In the genomic region with DNA sequence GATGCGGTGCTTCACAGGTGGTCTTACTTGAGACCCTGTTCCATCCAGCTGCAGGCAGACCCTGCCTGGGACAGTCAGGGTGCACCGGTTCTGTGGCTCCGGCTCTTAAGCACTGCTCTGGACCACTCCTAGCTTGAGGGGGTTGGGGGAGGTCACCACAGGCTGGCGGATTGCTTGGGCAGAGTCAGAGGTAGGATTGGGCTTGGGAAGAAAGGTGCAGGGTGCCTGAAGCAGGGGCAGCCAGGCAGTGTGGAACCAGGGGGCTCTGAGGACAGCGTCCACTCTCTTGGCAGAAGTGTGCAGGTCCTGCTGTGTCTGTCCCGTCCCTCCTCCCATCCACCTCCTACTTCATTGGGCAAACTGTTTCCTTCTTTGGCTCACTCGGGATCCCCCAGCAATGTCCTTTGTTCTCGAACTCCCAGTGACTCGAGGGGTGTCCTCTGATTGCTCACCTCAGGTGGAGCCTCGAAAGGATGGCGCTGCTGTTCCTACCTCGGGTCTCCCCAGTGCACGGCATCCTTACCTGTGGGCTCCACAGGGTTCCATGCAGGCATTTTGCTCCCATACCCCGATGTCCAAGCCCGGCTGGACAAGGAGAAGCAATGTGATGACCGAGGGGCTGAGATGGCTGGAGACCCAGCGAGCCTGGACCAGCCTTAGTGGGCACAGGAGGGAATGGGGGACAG, we compare ENCODE assay signal across 1 cellular context.
TF ChIP-seq lines count a peak whose summit lies in the region.

No MANE protein-coding gene starts in this region.

TF ChIP-seq in HCT116, 20 proteins besides CTCF, POLR2A, EP300 and RAD21 (continued from another document):
- TF ChIP-seq, protein P1, sequence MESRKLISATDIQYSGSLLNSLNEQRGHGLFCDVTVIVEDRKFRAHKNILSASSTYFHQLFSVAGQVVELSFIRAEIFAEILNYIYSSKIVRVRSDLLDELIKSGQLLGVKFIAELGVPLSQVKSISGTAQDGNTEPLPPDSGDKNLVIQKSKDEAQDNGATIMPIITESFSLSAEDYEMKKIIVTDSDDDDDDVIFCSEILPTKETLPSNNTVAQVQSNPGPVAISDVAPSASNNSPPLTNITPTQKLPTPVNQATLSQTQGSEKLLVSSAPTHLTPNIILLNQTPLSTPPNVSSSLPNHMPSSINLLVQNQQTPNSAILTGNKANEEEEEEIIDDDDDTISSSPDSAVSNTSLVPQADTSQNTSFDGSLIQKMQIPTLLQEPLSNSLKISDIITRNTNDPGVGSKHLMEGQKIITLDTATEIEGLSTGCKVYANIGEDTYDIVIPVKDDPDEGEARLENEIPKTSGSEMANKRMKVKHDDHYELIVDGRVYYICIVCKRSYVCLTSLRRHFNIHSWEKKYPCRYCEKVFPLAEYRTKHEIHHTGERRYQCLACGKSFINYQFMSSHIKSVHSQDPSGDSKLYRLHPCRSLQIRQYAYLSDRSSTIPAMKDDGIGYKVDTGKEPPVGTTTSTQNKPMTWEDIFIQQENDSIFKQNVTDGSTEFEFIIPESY (IDR thresholded peaks at IDR 0.05; ENCODE audit: extremely low read depth, insufficient replicate concordance, low read length): no peak
- TF ChIP-seq FOSL1 (IDR thresholded peaks at IDR 0.05; ENCODE audit: low read depth) (no peak), CBX3 (IDR thresholded peaks at IDR 0.05; ENCODE audit: low read depth) (no peak), SP1 (IDR thresholded peaks at IDR 0.05; ENCODE audit: low read depth) (no peak), POLR2AphosphoS5 (IDR thresholded peaks at IDR 0.05; ENCODE audit: low read depth, low read length) (no peak), ZNF274 (IDR thresholded peaks at IDR 0.05; ENCODE audit: low read depth, low read length) (no peak), EGR1 (IDR thresholded peaks at IDR 0.05; ENCODE audit: low read depth) (no peak), EZH2 (IDR thresholded peaks at IDR 0.05) (no peak), ELF1 (IDR thresholded peaks at IDR 0.05; ENCODE audit: borderline replicate concordance, low read depth) (no peak), SIN3A (IDR thresholded peaks at IDR 0.05; ENCODE audit: low read depth) (no peak)
- TF ChIP-seq, protein P2, sequence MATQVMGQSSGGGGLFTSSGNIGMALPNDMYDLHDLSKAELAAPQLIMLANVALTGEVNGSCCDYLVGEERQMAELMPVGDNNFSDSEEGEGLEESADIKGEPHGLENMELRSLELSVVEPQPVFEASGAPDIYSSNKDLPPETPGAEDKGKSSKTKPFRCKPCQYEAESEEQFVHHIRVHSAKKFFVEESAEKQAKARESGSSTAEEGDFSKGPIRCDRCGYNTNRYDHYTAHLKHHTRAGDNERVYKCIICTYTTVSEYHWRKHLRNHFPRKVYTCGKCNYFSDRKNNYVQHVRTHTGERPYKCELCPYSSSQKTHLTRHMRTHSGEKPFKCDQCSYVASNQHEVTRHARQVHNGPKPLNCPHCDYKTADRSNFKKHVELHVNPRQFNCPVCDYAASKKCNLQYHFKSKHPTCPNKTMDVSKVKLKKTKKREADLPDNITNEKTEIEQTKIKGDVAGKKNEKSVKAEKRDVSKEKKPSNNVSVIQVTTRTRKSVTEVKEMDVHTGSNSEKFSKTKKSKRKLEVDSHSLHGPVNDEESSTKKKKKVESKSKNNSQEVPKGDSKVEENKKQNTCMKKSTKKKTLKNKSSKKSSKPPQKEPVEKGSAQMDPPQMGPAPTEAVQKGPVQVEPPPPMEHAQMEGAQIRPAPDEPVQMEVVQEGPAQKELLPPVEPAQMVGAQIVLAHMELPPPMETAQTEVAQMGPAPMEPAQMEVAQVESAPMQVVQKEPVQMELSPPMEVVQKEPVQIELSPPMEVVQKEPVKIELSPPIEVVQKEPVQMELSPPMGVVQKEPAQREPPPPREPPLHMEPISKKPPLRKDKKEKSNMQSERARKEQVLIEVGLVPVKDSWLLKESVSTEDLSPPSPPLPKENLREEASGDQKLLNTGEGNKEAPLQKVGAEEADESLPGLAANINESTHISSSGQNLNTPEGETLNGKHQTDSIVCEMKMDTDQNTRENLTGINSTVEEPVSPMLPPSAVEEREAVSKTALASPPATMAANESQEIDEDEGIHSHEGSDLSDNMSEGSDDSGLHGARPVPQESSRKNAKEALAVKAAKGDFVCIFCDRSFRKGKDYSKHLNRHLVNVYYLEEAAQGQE (IDR thresholded peaks at IDR 0.05; ENCODE audit: low read depth): no peak
- TF ChIP-seq, protein P3, sequence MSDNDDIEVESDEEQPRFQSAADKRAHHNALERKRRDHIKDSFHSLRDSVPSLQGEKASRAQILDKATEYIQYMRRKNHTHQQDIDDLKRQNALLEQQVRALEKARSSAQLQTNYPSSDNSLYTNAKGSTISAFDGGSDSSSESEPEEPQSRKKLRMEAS (IDR thresholded peaks at IDR 0.05): no peak
TF ChIP-seq in HCT116: peak in this region for 0.
